ENCODE assay signal across 1 cellular context in the genomic region with DNA sequence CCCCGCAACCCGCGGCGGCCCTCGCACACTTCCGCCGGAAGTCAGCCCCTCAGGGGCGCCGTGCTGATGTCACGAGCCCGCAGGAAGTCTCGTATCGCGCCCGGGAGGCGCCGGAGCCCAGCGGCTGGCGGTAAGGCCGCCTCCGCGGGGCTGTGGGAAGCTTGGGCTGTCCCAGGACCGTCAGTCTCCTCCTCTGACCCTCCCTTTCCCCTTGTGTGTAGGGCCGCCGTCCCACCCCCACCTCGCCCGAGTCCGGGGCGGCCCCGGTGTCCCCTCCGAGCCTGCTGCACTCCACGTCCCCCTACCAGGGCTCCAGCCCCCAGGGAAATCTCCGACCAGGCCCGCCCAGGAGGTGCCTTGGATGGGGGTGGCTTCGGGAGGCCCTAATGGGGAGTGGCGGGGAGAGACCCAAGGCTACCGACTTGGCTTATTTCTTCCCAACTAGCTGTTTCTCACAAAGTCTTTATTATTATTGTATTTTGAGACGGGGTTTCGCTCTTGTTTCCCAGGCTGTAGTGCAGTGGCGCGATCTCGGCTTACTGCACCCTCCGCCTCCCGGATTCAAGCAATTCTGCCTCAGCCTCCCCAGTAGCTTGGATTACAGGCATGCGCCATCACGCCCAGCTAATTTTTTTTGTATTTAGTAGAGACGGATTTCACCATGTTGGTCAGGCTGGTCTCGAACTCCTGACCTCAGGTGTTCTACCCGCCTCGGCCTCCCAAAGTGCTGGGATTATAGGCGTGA.
TF ChIP-seq lines count a peak whose summit lies in the region.

TSS of gene ZDHHC4 (plus strand) at position 86 of the 745 bp plus-strand sequence. CDS start 3,108 bp downstream, outside the sequence.

TF ChIP-seq in HepG2, 621 proteins besides CTCF, POLR2A, EP300 and RAD21 (continued from another document and continues in another):
- TF ChIP-seq, protein P1, sequence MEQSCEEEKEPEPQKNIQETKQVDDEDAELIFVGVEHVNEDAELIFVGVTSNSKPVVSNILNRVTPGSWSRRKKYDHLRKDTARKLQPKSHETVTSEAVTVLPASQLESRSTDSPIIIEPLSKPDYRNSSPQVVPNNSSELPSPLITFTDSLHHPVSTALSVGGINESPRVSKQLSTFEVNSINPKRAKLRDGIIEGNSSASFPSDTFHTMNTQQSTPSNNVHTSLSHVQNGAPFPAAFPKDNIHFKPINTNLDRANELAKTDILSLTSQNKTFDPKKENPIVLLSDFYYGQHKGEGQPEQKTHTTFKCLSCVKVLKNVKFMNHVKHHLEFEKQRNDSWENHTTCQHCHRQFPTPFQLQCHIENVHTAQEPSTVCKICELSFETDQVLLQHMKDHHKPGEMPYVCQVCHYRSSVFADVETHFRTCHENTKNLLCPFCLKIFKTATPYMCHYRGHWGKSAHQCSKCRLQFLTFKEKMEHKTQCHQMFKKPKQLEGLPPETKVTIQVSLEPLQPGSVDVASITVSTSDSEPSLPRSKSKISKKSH (CRISPR knock-in tag; IDR thresholded peaks at IDR 0.05; ENCODE audit: borderline replicate concordance): no peak
- peak; percentile 61 for TF ChIP-seq SP2 (CRISPR knock-in tag; IDR thresholded peaks at IDR 0.05)
- TF ChIP-seq ZNF530 (CRISPR knock-in tag; IDR thresholded peaks at IDR 0.05; ENCODE audit: low read depth): no peak
- TF ChIP-seq ZNF710 (CRISPR knock-in tag; IDR thresholded peaks at IDR 0.05; ENCODE audit: borderline replicate concordance): no peak
- TF ChIP-seq AHR (CRISPR knock-in tag; IDR thresholded peaks at IDR 0.05): no peak; the same call in 1 of the 2 replicates
- TF ChIP-seq CREB3 (CRISPR knock-in tag; IDR thresholded peaks at IDR 0.05): no peak
- no peak for TF ChIP-seq ZNF557 (CRISPR knock-in tag; IDR thresholded peaks at IDR 0.05)
- TF ChIP-seq ZNF724P (CRISPR knock-in tag; IDR thresholded peaks at IDR 0.05; ENCODE audit: borderline replicate concordance): no peak
- peak; percentile 38 for TF ChIP-seq MED8 (CRISPR knock-in tag; IDR thresholded peaks at IDR 0.05; ENCODE audit: insufficient replicate concordance)
- TF ChIP-seq, protein P2, sequence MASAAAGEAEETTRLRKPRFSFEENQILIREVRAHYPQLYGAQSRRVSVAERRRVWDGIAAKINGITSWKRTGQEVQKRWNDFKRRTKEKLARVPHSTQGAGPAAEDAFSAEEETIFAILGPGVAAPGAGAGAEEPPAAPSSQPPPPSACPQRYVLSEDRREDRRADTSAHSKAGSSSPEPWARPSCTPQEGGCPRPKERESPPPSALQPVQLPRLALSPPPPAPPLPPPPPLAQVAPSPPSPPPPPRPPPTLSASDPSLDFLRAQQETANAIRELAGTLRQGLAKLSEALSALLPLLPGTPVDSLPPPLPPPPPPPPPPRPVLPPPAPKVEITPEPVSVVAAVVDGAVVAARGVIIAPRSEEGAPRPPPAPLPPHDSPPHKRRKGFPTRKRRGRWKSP (CRISPR knock-in tag; IDR thresholded peaks at IDR 0.05): no peak
- no peak for TF ChIP-seq RORA (CRISPR knock-in tag; IDR thresholded peaks at IDR 0.05)
- no peak for TF ChIP-seq E2F2 (CRISPR knock-in tag; IDR thresholded peaks at IDR 0.05; ENCODE audit: borderline replicate concordance)
- no peak for TF ChIP-seq ZNF460 (CRISPR knock-in tag; IDR thresholded peaks at IDR 0.05; ENCODE audit: borderline replicate concordance)
- no peak for TF ChIP-seq MEIS1 (CRISPR knock-in tag; IDR thresholded peaks at IDR 0.05; ENCODE audit: borderline replicate concordance)
- TF ChIP-seq, protein P3, sequence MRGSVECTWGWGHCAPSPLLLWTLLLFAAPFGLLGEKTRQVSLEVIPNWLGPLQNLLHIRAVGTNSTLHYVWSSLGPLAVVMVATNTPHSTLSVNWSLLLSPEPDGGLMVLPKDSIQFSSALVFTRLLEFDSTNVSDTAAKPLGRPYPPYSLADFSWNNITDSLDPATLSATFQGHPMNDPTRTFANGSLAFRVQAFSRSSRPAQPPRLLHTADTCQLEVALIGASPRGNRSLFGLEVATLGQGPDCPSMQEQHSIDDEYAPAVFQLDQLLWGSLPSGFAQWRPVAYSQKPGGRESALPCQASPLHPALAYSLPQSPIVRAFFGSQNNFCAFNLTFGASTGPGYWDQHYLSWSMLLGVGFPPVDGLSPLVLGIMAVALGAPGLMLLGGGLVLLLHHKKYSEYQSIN (CRISPR knock-in tag; IDR thresholded peaks at IDR 0.05; ENCODE audit: borderline replicate concordance): no peak
- TF ChIP-seq ZNF749 (CRISPR knock-in tag; IDR thresholded peaks at IDR 0.05; ENCODE audit: borderline replicate concordance): peak; percentile 65; the same call in 1 of the 2 replicates
- TF ChIP-seq FLYWCH1 (CRISPR knock-in tag; IDR thresholded peaks at IDR 0.05): no peak
- peak; percentile 92; the same call in 1 of the 2 replicates for TF ChIP-seq ZNF615 (CRISPR knock-in tag; IDR thresholded peaks at IDR 0.05; ENCODE audit: borderline replicate concordance)
- no peak for TF ChIP-seq ZNF136 (CRISPR knock-in tag; IDR thresholded peaks at IDR 0.05; ENCODE audit: low read depth)
- no peak; the same call in 1 of the 2 replicates for TF ChIP-seq CHD4 (IDR thresholded peaks at IDR 0.05; ENCODE audit: borderline replicate concordance, low read length)
- TF ChIP-seq SMARCC2 (IDR thresholded peaks at IDR 0.05): no peak
- peak; percentile 38 for TF ChIP-seq ASH2L (IDR thresholded peaks at IDR 0.05; ENCODE audit: insufficient read length, low read depth, low read length)
- TF ChIP-seq TBL1XR1 (IDR thresholded peaks at IDR 0.05; ENCODE audit: borderline replicate concordance, low read length, partially characterized antibody): no peak
- 0 out of 2 replicates have a peak, but pooled peaks have one; percentile 66 for TF ChIP-seq ZNF234 (CRISPR knock-in tag; conservative IDR thresholded peaks at IDR 0.05)
- no peak for TF ChIP-seq AFF4 (CRISPR knock-in tag; IDR thresholded peaks at IDR 0.05)
- peak; percentile 72; the same call in 1 of the 2 replicates for TF ChIP-seq ZFP82 (CRISPR knock-in tag; IDR thresholded peaks at IDR 0.05; ENCODE audit: borderline replicate concordance)
- no peak for TF ChIP-seq ZNF839 (CRISPR knock-in tag; IDR thresholded peaks at IDR 0.05; ENCODE audit: borderline replicate concordance)
- TF ChIP-seq NFKBIZ (CRISPR knock-in tag; IDR thresholded peaks at IDR 0.05): 0 out of 2 replicates have a peak, but pooled peaks have one; percentile 31
- TF ChIP-seq IKZF1 (IDR thresholded peaks at IDR 0.05): no peak
- TF ChIP-seq ESRRA (CRISPR knock-in tag; IDR thresholded peaks at IDR 0.05; ENCODE audit: low read depth): peak; percentile 50; the same call in 1 of the 2 replicates
- TF ChIP-seq, protein P4, sequence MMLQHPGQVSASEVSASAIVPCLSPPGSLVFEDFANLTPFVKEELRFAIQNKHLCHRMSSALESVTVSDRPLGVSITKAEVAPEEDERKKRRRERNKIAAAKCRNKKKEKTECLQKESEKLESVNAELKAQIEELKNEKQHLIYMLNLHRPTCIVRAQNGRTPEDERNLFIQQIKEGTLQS (CRISPR knock-in tag; IDR thresholded peaks at IDR 0.05): 0 out of 2 replicates have a peak, but pooled peaks have one; percentile 43
- TF ChIP-seq NFE2L2 (IDR thresholded peaks at IDR 0.05; ENCODE audit: low read length): no peak
- TF ChIP-seq SNRNP70 (IDR thresholded peaks at IDR 0.05; ENCODE audit: low read depth, low read length): no peak
- TF ChIP-seq, protein P5, sequence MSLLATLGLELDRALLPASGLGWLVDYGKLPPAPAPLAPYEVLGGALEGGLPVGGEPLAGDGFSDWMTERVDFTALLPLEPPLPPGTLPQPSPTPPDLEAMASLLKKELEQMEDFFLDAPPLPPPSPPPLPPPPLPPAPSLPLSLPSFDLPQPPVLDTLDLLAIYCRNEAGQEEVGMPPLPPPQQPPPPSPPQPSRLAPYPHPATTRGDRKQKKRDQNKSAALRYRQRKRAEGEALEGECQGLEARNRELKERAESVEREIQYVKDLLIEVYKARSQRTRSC (CRISPR knock-in tag; IDR thresholded peaks at IDR 0.05; ENCODE audit: low read depth): no peak
- no peak for TF ChIP-seq ZNF709 (CRISPR knock-in tag; IDR thresholded peaks at IDR 0.05)
- TF ChIP-seq PTBP1 (IDR thresholded peaks at IDR 0.05; ENCODE audit: low read depth, low read length, poor library complexity, severe bottlenecking): no peak
- no peak for TF ChIP-seq TEAD3 (CRISPR knock-in tag; optimal IDR thresholded peaks at IDR 0.05; ENCODE audit: borderline replicate concordance)
- TF ChIP-seq YEATS4 (CRISPR knock-in tag; IDR thresholded peaks at IDR 0.05; ENCODE audit: borderline replicate concordance): peak; percentile 71
- no peak for TF ChIP-seq PRMT3 (CRISPR knock-in tag; IDR thresholded peaks at IDR 0.05; ENCODE audit: borderline replicate concordance, low read depth)
- TF ChIP-seq ZSCAN29 (CRISPR knock-in tag; conservative IDR thresholded peaks at IDR 0.05): no peak; the same call in 1 of the 2 replicates
- TF ChIP-seq, protein P6, sequence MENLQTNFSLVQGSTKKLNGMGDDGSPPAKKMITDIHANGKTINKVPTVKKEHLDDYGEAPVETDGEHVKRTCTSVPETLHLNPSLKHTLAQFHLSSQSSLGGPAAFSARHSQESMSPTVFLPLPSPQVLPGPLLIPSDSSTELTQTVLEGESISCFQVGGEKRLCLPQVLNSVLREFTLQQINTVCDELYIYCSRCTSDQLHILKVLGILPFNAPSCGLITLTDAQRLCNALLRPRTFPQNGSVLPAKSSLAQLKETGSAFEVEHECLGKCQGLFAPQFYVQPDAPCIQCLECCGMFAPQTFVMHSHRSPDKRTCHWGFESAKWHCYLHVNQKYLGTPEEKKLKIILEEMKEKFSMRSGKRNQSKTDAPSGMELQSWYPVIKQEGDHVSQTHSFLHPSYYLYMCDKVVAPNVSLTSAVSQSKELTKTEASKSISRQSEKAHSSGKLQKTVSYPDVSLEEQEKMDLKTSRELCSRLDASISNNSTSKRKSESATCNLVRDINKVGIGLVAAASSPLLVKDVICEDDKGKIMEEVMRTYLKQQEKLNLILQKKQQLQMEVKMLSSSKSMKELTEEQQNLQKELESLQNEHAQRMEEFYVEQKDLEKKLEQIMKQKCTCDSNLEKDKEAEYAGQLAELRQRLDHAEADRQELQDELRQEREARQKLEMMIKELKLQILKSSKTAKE (CRISPR knock-in tag; IDR thresholded peaks at IDR 0.05; ENCODE audit: borderline replicate concordance): peak; percentile 53
- no peak; the same call in 1 of the 2 replicates for TF ChIP-seq ZMYM3 (CRISPR knock-in tag; IDR thresholded peaks at IDR 0.05)
- TF ChIP-seq ZNF883 (CRISPR knock-in tag; IDR thresholded peaks at IDR 0.05; ENCODE audit: not compliant biosample characterization): no peak
- TF ChIP-seq THYN1 (CRISPR knock-in tag; IDR thresholded peaks at IDR 0.05; ENCODE audit: borderline replicate concordance, low read depth): no peak
- no peak for TF ChIP-seq EZH2 (conservative IDR thresholded peaks at IDR 0.05; ENCODE audit: low read depth, low read length)
- peak; percentile 95 for TF ChIP-seq POLR2G (IDR thresholded peaks at IDR 0.05; ENCODE audit: low read depth, low read length)
- TF ChIP-seq HOXA9 (CRISPR knock-in tag; IDR thresholded peaks at IDR 0.05; ENCODE audit: borderline replicate concordance): peak; percentile 49; the same call in 1 of the 2 replicates
- peak; percentile 83 for TF ChIP-seq ELF1 (CRISPR knock-in tag; IDR thresholded peaks at IDR 0.05)
- no peak for TF ChIP-seq ZSCAN22 (CRISPR knock-in tag; IDR thresholded peaks at IDR 0.05)
